In genomic region chr2:182716665-182716990, GRCh38 we compare ENCODE assay signal across 8 cellular contexts. TPM values are rescaled to one million over a fixed set of nuclear protein-coding genes. Genes with fewer than 3 reads are reported as not detected.
A peak's percentile ranks its signal among the peaks of the same experiment; 100 is the strongest.
DNase-seq lines count a peak whose midpoint lies in the region; ATAC-seq lines count a peak whose summit lies in the region.

No MANE protein-coding gene starts in this region.

- peaks cover 10% of the 10 kb centered on the region for H3K4me1 Mint-ChIP-seq in stimulated activated naive CD8-positive, alpha-beta T cell treated with anti-CD3 and anti-CD28 coated beads, Interleukin-15, amount 100 ng/mL, for 72 hours

- no peak for ATAC-seq in stimulated activated naive CD8-positive, alpha-beta T cell treated with anti-CD3 and anti-CD28 coated beads, Interleukin-15, Interleukin-2, amounts not matched to agents 100 U/mL and 50 U/mL, for 24 hours
- ATAC-seq in stimulated activated naive CD8-positive, alpha-beta T cell treated with anti-CD3 and anti-CD28 coated beads, Interleukin-15, amount 100 ng/mL, for 72 hours: no peak
- peak; percentile 29 for ATAC-seq in esophagus mucosa
- no peak for ATAC-seq in HG03442 (IDR thresholded peaks at IDR 0.05; ENCODE audit: unreplicated experiment)
- no peak for ATAC-seq in HG03280 (IDR thresholded peaks at IDR 0.05; ENCODE audit: unreplicated experiment)

- H3K9me3 Mint-ChIP-seq in stimulated activated naive CD8-positive, alpha-beta T cell treated with anti-CD3 and anti-CD28 coated beads, Interleukin-15, amount 100 ng/mL, for 72 hours: no peaks in the 10 kb centered on the region

- no peak overlapping the region for H3K4me3 Mint-ChIP-seq in stimulated activated naive CD8-positive, alpha-beta T cell treated with anti-CD3 and anti-CD28 coated beads, Interleukin-15, amount 100 ng/mL, for 72 hours

- peak; percentile 19 for DNase-seq in stimulated activated naive CD8-positive, alpha-beta T cell treated with anti-CD3 and anti-CD28 coated beads, Interleukin-15, Interleukin-2, amounts not matched to agents 100 U/mL and 50 U/mL, for 24 hours
- no peak for DNase-seq in stimulated activated naive CD8-positive, alpha-beta T cell treated with anti-CD3 and anti-CD28 coated beads, Interleukin-15, amount 100 ng/mL, for 72 hours
- DNase-seq in NCI-H510A (lab: John Stamatoyannopoulos, UW) (peak; percentile 62), putamen (ENCODE audit: low spot score) (peak; percentile 27), GM19240 (ENCODE audit: insufficient read length, low spot score) (no peak)

- H3K27ac Mint-ChIP-seq in stimulated activated naive CD8-positive, alpha-beta T cell treated with anti-CD3 and anti-CD28 coated beads, Interleukin-15, amount 100 ng/mL, for 72 hours: no peak overlapping the region

- peaks cover 9% of the 10 kb centered on the region for H3K27me3 Mint-ChIP-seq in stimulated activated naive CD8-positive, alpha-beta T cell treated with anti-CD3 and anti-CD28 coated beads, Interleukin-15, amount 100 ng/mL, for 72 hours

RNA-seq across cellular contexts. Expression of gene DNAJC10, which starts 0.6 kb away (rescaled TPM):
- total RNA-seq in esophagus mucosa: 32.1 TPM

Comparison
In these comparisons a context has a peak if more than half of its experiments do, and no peak if none do; other contexts are left out.
1. DNase-seq: peak in stimulated activated naive CD8-positive, alpha-beta T cell treated with anti-CD3 and anti-CD28 coated beads, Interleukin-15, Interleukin-2, amounts not matched to agents 100 U/mL and 50 U/mL, for 24 hours (single experiment), NCI-H510A (single experiment) and putamen (single experiment); none in stimulated activated naive CD8-positive, alpha-beta T cell treated with anti-CD3 and anti-CD28 coated beads, Interleukin-15, amount 100 ng/mL, for 72 hours (0 of 2) and GM19240 (single experiment).